In the genomic region with DNA sequence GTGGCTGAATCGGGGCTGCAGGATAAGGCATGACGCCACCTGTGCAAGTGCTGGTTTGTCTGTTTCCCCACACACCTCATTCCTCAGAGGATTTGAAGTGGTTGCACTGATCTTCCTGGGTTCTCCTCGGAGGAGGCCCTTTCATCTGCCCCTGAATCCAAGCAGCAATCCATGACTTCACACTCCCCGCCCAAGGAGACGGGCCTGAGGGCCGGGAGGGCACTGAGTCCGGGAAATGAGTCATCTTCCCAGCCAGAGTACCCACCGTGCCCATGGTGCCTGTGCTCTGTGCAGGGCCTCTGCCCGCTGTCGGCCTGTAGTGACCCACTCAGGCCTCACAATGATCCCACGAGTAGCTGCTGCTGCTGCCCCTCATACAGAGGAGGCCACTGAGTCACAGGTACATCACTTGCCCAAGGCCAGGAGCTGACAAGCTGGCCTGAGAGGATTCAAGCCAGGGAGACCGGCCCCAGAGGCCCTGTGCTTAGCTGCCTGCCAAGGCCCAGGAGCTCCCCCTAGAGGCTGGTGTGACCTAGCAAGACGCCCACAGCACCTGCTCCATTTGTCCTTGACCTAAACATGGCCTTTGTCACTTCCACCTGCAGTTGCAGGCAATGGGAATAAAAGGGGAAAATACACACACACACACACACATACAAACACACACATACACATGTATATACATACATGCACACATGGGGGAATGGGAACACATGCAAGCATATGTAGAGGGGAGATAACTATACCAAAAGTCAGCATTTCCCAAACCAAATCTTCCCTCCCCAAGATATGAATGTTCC, we compare ENCODE assay signal across 8 cellular contexts.
DNase-seq lines count a peak whose midpoint lies in the region; ATAC-seq, FAIRE-seq and TF ChIP-seq lines count a peak whose summit lies in the region.

No MANE protein-coding gene starts in this region.

- H3K27ac Mint-ChIP-seq in type B pancreatic cell = no peak overlapping the region
- no peak overlapping the region for H3K27ac Mint-ChIP-seq in CD8-positive, alpha-beta memory T cell

- H3K27me3 Mint-ChIP-seq in type B pancreatic cell = peaks cover 12% of the 10 kb centered on the region
- peaks cover 0 to 2% of the 10 kb centered on the region in 2 donors for H3K27me3 Mint-ChIP-seq in CD8-positive, alpha-beta memory T cell

- peaks cover 7% of the 10 kb centered on the region for H3K4me1 Mint-ChIP-seq in type B pancreatic cell (ENCODE audit: unreplicated experiment)
- no peaks in the 10 kb centered on the region for H3K4me1 Mint-ChIP-seq in CD8-positive, alpha-beta memory T cell

- H3K27ac ChIP-seq in GM12878 (ENCODE audit: control insufficient read depth, insufficient read depth) (no peak overlapping the region), right lobe of liver (no peak overlapping the region)
- H3K27ac ChIP-seq in CD8-positive, alpha-beta memory T cell (ENCODE audit: low read depth, low read length) = no peak overlapping the region

- H3K36me3 ChIP-seq in GM12878 (ENCODE audit: control insufficient read depth in 2 of 2, insufficient read depth in 2 of 2, low read length in 1 of 2) = no peaks in the 10 kb centered on the region
- no peaks in the 10 kb centered on the region for H3K36me3 ChIP-seq in right lobe of liver
- no peaks in the 10 kb centered on the region for H3K36me3 ChIP-seq in CD8-positive, alpha-beta memory T cell (ENCODE audit: insufficient read depth, low read length)

- H3K9ac ChIP-seq in GM12878 (ENCODE audit: control insufficient read depth, insufficient read depth, low read length) = no peak overlapping the region

- no peak for DNase-seq in AG04449 (ENCODE audit: low read depth, low spot score)
- no peak for DNase-seq in GM10266 (ENCODE audit: extremely low spot score)
- peak; percentile 22 for DNase-seq in NOMO-1 treated with dmso at 0.1 percent for 144 hours (lab: John Stamatoyannopoulos, UW; ENCODE audit: unreplicated experiment)
- DNase-seq in GM12878 (ENCODE audit: low read depth, low spot score) = no peak
- peak in 2 of 3 donors; percentile 62 to 65 for DNase-seq in right lobe of liver
- DNase-seq in type B pancreatic cell (ENCODE audit: extremely low spot score, unreplicated experiment) = peak; percentile 66
- DNase-seq in CD8-positive, alpha-beta memory T cell = no peak

- TF ChIP-seq RAD21 in GM12878 (IDR thresholded peaks at IDR 0.05; ENCODE audit: insufficient read depth, low read depth, low read length) = peak; percentile 36

- in situ Hi-C loops in GM12878 (cut with MboI) = no loop called here

- FAIRE-seq in GM12878 (lab: Jason Lieb, UNC) = no peak

- TF ChIP-seq CTCF in AG04449 (IDR thresholded peaks at IDR 0.05; ENCODE audit: insufficient read depth, low read length, missing control alignments) = peak; percentile 75
- peak; percentile 67 for TF ChIP-seq CTCF in GM10266 (IDR thresholded peaks at IDR 0.05; ENCODE audit: control insufficient read depth, insufficient read depth, low read depth, missing control alignments)
- peak; percentile 60 to 68 (median 61) for TF ChIP-seq CTCF in GM12878 (IDR thresholded peaks at IDR 0.05 in 2 of 3, conservative IDR thresholded peaks at IDR 0.05 in 1 of 3; ENCODE audit: control insufficient read depth in 2 of 3, extremely low read depth in 1 of 3, insufficient read depth in 1 of 3, low read depth in 3 of 3, low read length in 3 of 3)
- peak; percentile 26 to 63 (median 52) for TF ChIP-seq CTCF in right lobe of liver (IDR thresholded peaks at IDR 0.05)
- TF ChIP-seq CTCF in type B pancreatic cell (conservative IDR thresholded peaks at IDR 0.05) = peak; percentile 69

- no peaks in the 10 kb centered on the region for H3K79me2 ChIP-seq in GM12878 (ENCODE audit: control insufficient read depth, insufficient read depth, low read length)

- peaks cover 2% of the 10 kb centered on the region; the same call in 2 of the 3 replicates for H3K9me3 ChIP-seq in GM12878 (replicated peaks; ENCODE audit: control insufficient read depth, insufficient read depth, low read length)
- peaks cover 0 to 12% (median 3%) of the 10 kb centered on the region in 4 donors for H3K9me3 ChIP-seq in right lobe of liver
- H3K9me3 ChIP-seq in CD8-positive, alpha-beta memory T cell (ENCODE audit: low read length) = peaks cover 12% of the 10 kb centered on the region

- H3K4me3 Mint-ChIP-seq in type B pancreatic cell = no peak overlapping the region
- H3K4me3 Mint-ChIP-seq in CD8-positive, alpha-beta memory T cell = no peak overlapping the region

- RAD21 ChIA-PET in GM12878 (lab: Charles Lee; ENCODE audit: unreplicated experiment) = interaction anchor here (1.0 kb wide), 2 partner anchors 15 to 513 kb away, joined by 3 read pairs; no protein-coding TSS in a partner anchor

- H3K4me1 ChIP-seq in GM12878 (ENCODE audit: control insufficient read depth, insufficient read depth, low read length) = peaks cover 13% of the 10 kb centered on the region
- no peaks in the 10 kb centered on the region for H3K4me1 ChIP-seq in right lobe of liver
- H3K4me1 ChIP-seq in CD8-positive, alpha-beta memory T cell (ENCODE audit: insufficient read depth, low read length) = no peaks in the 10 kb centered on the region

- 22% methylated on average over 13 of the region's 13 CpGs for WGBS in GM12878 (ENCODE audit: insufficient coverage, insufficient replicate concordance, low lambda C conversion rate, missing lambda C conversion rate)
- WGBS in right lobe of liver (ENCODE audit: insufficient coverage, low coverage, low lambda C conversion rate, missing lambda C conversion rate) = 10% methylated on average over 2 of the region's 13 CpGs

- no peak overlapping the region for H3K4me2 ChIP-seq in GM12878 (ENCODE audit: control insufficient read depth, insufficient read depth)

- H3K4me3 ChIP-seq in AG04449 (ENCODE audit: low read depth, low read length) (no peak overlapping the region), GM12878 (no peak overlapping the region), right lobe of liver (no peak overlapping the region)
- no peak overlapping the region for H3K4me3 ChIP-seq in CD8-positive, alpha-beta memory T cell (ENCODE audit: low read length)

- no peak for TF ChIP-seq EP300 in GM12878 (IDR thresholded peaks at IDR 0.05; ENCODE audit: borderline replicate concordance in 1 of 2, control insufficient read depth in 1 of 2, low read depth in 2 of 2, low read length in 2 of 2)

- intact Hi-C loops in GM12878 (cut with micrococcal nuclease; ENCODE audit: unreplicated experiment) = loop anchor here (5.0 kb wide), 1 partner anchor 515 kb away; no protein-coding TSS in a partner anchor
- intact Hi-C loops in right lobe of liver (cut with DNase I) = no loop called here

- SMC1A ChIA-PET in GM12878 (lab: Charles Lee; ENCODE audit: uncharacterized antibody, unreplicated experiment) = interaction anchor here (0.6 kb wide), 1 partner anchor 465 kb away, joined by 3 read pairs; no protein-coding TSS in a partner anchor

- H4K20me1 ChIP-seq in GM12878 (ENCODE audit: control insufficient read depth, insufficient read depth) = no peaks in the 10 kb centered on the region

- TF ChIP-seq POLR2A in GM12878 (IDR thresholded peaks at IDR 0.05; ENCODE audit: low read depth, low read length) (no peak), right lobe of liver (IDR thresholded peaks at IDR 0.05) (no peak)

- H3K36me3 Mint-ChIP-seq in type B pancreatic cell = peaks cover 3% of the 10 kb centered on the region
- no peaks in the 10 kb centered on the region for H3K36me3 Mint-ChIP-seq in CD8-positive, alpha-beta memory T cell

- BruUV-seq in GM12878 (replicated peaks; lab: Mats Ljungman, UMichigan) = no TSS peak

- peak; percentile 77 for ATAC-seq in GM12878
- peak; percentile 77 to 89 (median 80) for ATAC-seq in right lobe of liver
- no peak for ATAC-seq in HG02973 (IDR thresholded peaks at IDR 0.05; ENCODE audit: unreplicated experiment)

- H2AFZ ChIP-seq in GM12878 (ENCODE audit: control insufficient read depth, low read depth, low read length) = no peak overlapping the region

- POLR2A ChIA-PET in AG04449 (lab: Yijun Ruan, JAX) (no interaction called here), GM12878 (lab: Charles Lee) (no interaction called here)
- POLR2A ChIA-PET in CD8-positive, alpha-beta memory T cell (lab: Charles Lee) = no interaction called here

- CTCF ChIA-PET in AG04449 (lab: Yijun Ruan, JAX) = interaction anchor here (0.6 to 5.0 kb wide), 15 partner anchors 8 to 513 kb away, joined by 3 to 23 read pairs (median 4); partner anchors contain the start of gene C16orf95
- CTCF ChIA-PET in GM12878 (lab: Yijun Ruan, JAX) = interaction anchor here (1.5 to 4.4 kb wide), 3 partner anchors 14 to 34 kb away, joined by 4 to 18 read pairs (median 5); no protein-coding TSS in a partner anchor
- CTCF ChIA-PET in CD8-positive, alpha-beta memory T cell (lab: Charles Lee) = no interaction called here

- H3K27me3 ChIP-seq in GM12878 (replicated peaks in 1 of 2; ENCODE audit: control insufficient read depth in 2 of 2, insufficient read depth in 2 of 2, low read length in 1 of 2) (no peaks in the 10 kb centered on the region; a peak in 1 of 4 replicates), right lobe of liver (no peaks in the 10 kb centered on the region)
- no peaks in the 10 kb centered on the region for H3K27me3 ChIP-seq in CD8-positive, alpha-beta memory T cell (ENCODE audit: insufficient read depth, low read length, poor library complexity, severe bottlenecking)

- H3K9me3 Mint-ChIP-seq in type B pancreatic cell = peaks cover 29% of the 10 kb centered on the region
- peaks cover 16 to 22% (median 21%) of the 10 kb centered on the region in 5 donors for H3K9me3 Mint-ChIP-seq in CD8-positive, alpha-beta memory T cell

TF ChIP-seq in GM12878, 131 proteins besides CTCF, POLR2A, EP300 and RAD21:
- no peak for TF ChIP-seq ZZZ3 (IDR thresholded peaks at IDR 0.05; ENCODE audit: control insufficient read depth, insufficient read length, low read depth)
- peak; percentile 37; the same call in 1 of the 2 replicates for TF ChIP-seq SMC3 (IDR thresholded peaks at IDR 0.05; ENCODE audit: borderline replicate concordance, low read length)
TF ChIP-seq in GM12878: peak in this region for 1.

Comparison
In these comparisons a context has a peak if more than half of its experiments do, and no peak if none do; other contexts are left out.
1. DNase-seq: peak in NOMO-1 treated with dmso at 0.1 percent for 144 hours (single experiment), right lobe of liver (2 of 3) and type B pancreatic cell (single experiment); none in AG04449 (single experiment), GM10266 (single experiment), GM12878 (single experiment) and CD8-positive, alpha-beta memory T cell (0 of 5).
2. Peak in every context shown above with its lines, with median percentiles within 50 percentile points of each other: CTCF ChIP-seq.